10 cellular contexts compared by ENCODE assay signal in the genomic region with DNA sequence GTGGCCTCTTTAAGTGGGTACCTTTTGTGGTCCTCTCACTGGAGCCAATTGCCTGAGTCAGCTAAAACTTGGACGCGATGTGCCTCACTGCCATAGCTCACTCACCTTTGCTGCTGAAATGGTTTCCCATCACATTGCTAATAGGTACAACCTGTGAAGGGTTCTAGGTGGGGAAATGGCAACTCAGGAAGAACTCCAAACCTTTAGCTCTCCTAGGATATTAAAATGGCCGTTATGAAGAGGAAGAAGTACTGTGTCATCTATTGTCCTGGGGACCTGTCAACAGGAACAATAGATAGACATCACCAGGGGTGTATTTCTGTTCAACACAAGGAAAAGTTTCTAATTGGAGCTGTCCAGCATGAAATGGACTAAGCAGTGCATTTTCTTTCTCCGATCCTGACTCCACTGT. TPM values are rescaled to one million over a fixed set of nuclear protein-coding genes. Genes with fewer than 3 reads are reported as not detected.
DNase-seq lines count a peak whose midpoint lies in the region; ATAC-seq, FAIRE-seq and TF ChIP-seq lines count a peak whose summit lies in the region.
"Had no signal": no experiment of that assay in that cellular context is flagged by ENCODE, and none has a peak within 500 bp of the region (broad histone marks: within the 10 kb centered on the region; RNA-seq: fewer than 3 reads in every experiment).

No MANE protein-coding gene starts in this region.

- H3F3A ChIP-seq in neural progenitor cell (ENCODE audit: low read depth), result peaks cover 16% of the 10 kb centered on the region

- no peak for DNase-seq in CD4-positive, alpha-beta T cell
- DNase-seq in endodermal cell (no peak), neural progenitor cell (ENCODE audit: low spot score) (peak; percentile 16), D721Med (ENCODE audit: insufficient read length, low spot score) (no peak), epidermal melanocyte (ENCODE audit: insufficient read length, low spot score) (no peak), NCI-H69 (lab: John Stamatoyannopoulos, UW) (no peak)
- DNase-seq: effector CD4-positive, alpha-beta T cell; NCI-H2107 had no signal

- peaks cover 64% of the 10 kb centered on the region for H3K4me1 Mint-ChIP-seq in CD4-positive, alpha-beta T cell (ENCODE audit: low read depth)
- H3K4me1 Mint-ChIP-seq in endodermal cell, result peaks cover 10% of the 10 kb centered on the region
- H3K4me1 Mint-ChIP-seq in neural progenitor cell, result peaks cover 10% of the 10 kb centered on the region

- H3K4me1 ChIP-seq in OCI-LY3 (ENCODE audit: low read length) (peaks cover 23% of the 10 kb centered on the region), endodermal cell (ENCODE audit: control insufficient read depth, insufficient read depth, low read length) (no peaks in the 10 kb centered on the region), neural progenitor cell (peaks cover 14% of the 10 kb centered on the region)

- no peak for TF ChIP-seq CTCF in CD4-positive, alpha-beta T cell (IDR thresholded peaks at IDR 0.05)
- TF ChIP-seq CTCF in OCI-LY3 (IDR thresholded peaks at IDR 0.05; ENCODE audit: low read depth, low read length) (no peak), endodermal cell (conservative IDR thresholded peaks at IDR 0.05) (no peak), neural progenitor cell (IDR thresholded peaks at IDR 0.05) (no peak), D721Med (IDR thresholded peaks at IDR 0.05; ENCODE audit: insufficient read depth, missing control alignments) (no peak)

- H3K27me3 Mint-ChIP-seq in CD4-positive, alpha-beta T cell, result no peaks in the 10 kb centered on the region
- H3K27me3 Mint-ChIP-seq in endodermal cell (ENCODE audit: insufficient read depth) (no peaks in the 10 kb centered on the region), neural progenitor cell (ENCODE audit: insufficient read depth, low read depth) (peaks cover 3% of the 10 kb centered on the region)

- H3K4me3 Mint-ChIP-seq in CD4-positive, alpha-beta T cell, result peak overlapping the region; percentile 93
- H3K4me3 Mint-ChIP-seq in endodermal cell (peak overlapping the region; percentile 99), neural progenitor cell (peak overlapping the region; percentile 95)

- H3K9ac ChIP-seq in OCI-LY3 (ENCODE audit: low read length) (peak overlapping the region; percentile 98), endodermal cell (ENCODE audit: extremely low read depth, low read length, poor library complexity, severe bottlenecking) (peak overlapping the region; percentile 98), neural progenitor cell (peak overlapping the region; percentile 99)

- no peaks in the 10 kb centered on the region for H3K9me3 Mint-ChIP-seq in CD4-positive, alpha-beta T cell
- H3K9me3 Mint-ChIP-seq in endodermal cell (no peaks in the 10 kb centered on the region), neural progenitor cell (no peaks in the 10 kb centered on the region)

- H2AFZ ChIP-seq in OCI-LY3 (ENCODE audit: low read depth, low read length), result no peak overlapping the region
- no peak overlapping the region for H2AFZ ChIP-seq in neural progenitor cell (replicated peaks)

- H3K4me3 ChIP-seq in OCI-LY3 (ENCODE audit: low read length) (peak overlapping the region; percentile 96), endodermal cell (ENCODE audit: low read length) (peak overlapping the region; percentile 99), neural progenitor cell (peak overlapping the region; percentile 95)

- intact Hi-C loops in CD4-positive, alpha-beta T cell (cut with DNase I, micrococcal nuclease), result loop anchor here (5.0 to 10.0 kb wide), 3 partner anchors 60 to 440 kb away; partner anchors contain the start of genes ARPC1A (in 1 of the 2) and ZSCAN25 (in 1 of the 2)

- peaks cover 70% of the 10 kb centered on the region for H3K36me3 Mint-ChIP-seq in CD4-positive, alpha-beta T cell (ENCODE audit: low read depth)
- H3K36me3 Mint-ChIP-seq in endodermal cell (ENCODE audit: low read depth) (peaks cover 24% of the 10 kb centered on the region), neural progenitor cell (peaks cover 25% of the 10 kb centered on the region)

- H3K36me3 ChIP-seq in OCI-LY3 (replicated peaks; ENCODE audit: low read depth, low read length), result peaks cover 45% of the 10 kb centered on the region
- peaks cover 40% of the 10 kb centered on the region for H3K36me3 ChIP-seq in endodermal cell (ENCODE audit: control insufficient read depth, insufficient read depth, low read length)
- H3K36me3 ChIP-seq in neural progenitor cell, result no peaks in the 10 kb centered on the region

- POLR2A ChIA-PET in CD4-positive, alpha-beta T cell (lab: Charles Lee), result interaction anchor here (0.6 to 3.9 kb wide), 14 partner anchors 14 to 1318 kb away, joined by 3 to 99 read pairs (median 10); partner anchors contain the start of genes ATP5MF, BUD31, MEPCE and PDAP1

- peaks cover 62% of the 10 kb centered on the region for H3K79me2 ChIP-seq in OCI-LY3 (ENCODE audit: low read length)
- peaks cover 59% of the 10 kb centered on the region for H3K79me2 ChIP-seq in neural progenitor cell (ENCODE audit: low read depth)

- no peak for FAIRE-seq in D721Med (lab: Jason Lieb, UNC)

- CTCF ChIA-PET in CD4-positive, alpha-beta T cell (lab: Charles Lee), result no interaction called here

- H3K27ac ChIP-seq in CD4-positive, alpha-beta T cell (ENCODE audit: low read depth, low read length), result peak overlapping the region; percentile 95
- H3K27ac ChIP-seq in OCI-LY3 (ENCODE audit: low read length) (peak overlapping the region; percentile 78; the same call in 1 of the 2 replicates), endodermal cell (ENCODE audit: low read depth, low read length) (no peak overlapping the region), neural progenitor cell (no peak overlapping the region)

- WGBS in endodermal cell (ENCODE audit: insufficient coverage in 1 of 2, insufficient read length in 1 of 2), 2 experiments, result 91 to 93% methylated on average over 3 to 4 of the region's 4 CpGs

- H3K27ac Mint-ChIP-seq in CD4-positive, alpha-beta T cell, result peak overlapping the region; percentile 95
- H3K27ac Mint-ChIP-seq in endodermal cell, result no peak overlapping the region
- peak overlapping the region; percentile 62 for H3K27ac Mint-ChIP-seq in neural progenitor cell

- H4K20me1 ChIP-seq in OCI-LY3 (ENCODE audit: insufficient read depth, low read length), result no peaks in the 10 kb centered on the region
- peaks cover 15% of the 10 kb centered on the region for H4K20me1 ChIP-seq in neural progenitor cell (ENCODE audit: low read depth)

- H3K27me3 ChIP-seq in CD4-positive, alpha-beta T cell (ENCODE audit: control insufficient read depth, insufficient read depth, low read length), result no peaks in the 10 kb centered on the region
- no peaks in the 10 kb centered on the region for H3K27me3 ChIP-seq in OCI-LY3 (ENCODE audit: low read depth, low read length)
- H3K27me3 ChIP-seq in endodermal cell (ENCODE audit: control insufficient read depth, insufficient read depth, low read length, poor library complexity, severe bottlenecking), result no peaks in the 10 kb centered on the region
- no peaks in the 10 kb centered on the region for H3K27me3 ChIP-seq in neural progenitor cell

- no peaks in the 10 kb centered on the region for H3K9me3 ChIP-seq in CD4-positive, alpha-beta T cell (ENCODE audit: control insufficient read depth, low read length)
- H3K9me3 ChIP-seq in OCI-LY3 (ENCODE audit: insufficient read depth, low read length) (no peaks in the 10 kb centered on the region), endodermal cell (ENCODE audit: control insufficient read depth, low read length) (no peaks in the 10 kb centered on the region), neural progenitor cell (ENCODE audit: low read depth) (no peaks in the 10 kb centered on the region)

- no peak for ATAC-seq in CD4-positive, alpha-beta T cell (ENCODE audit: poor library complexity)
- ATAC-seq in GM21619 (IDR thresholded peaks at IDR 0.05; ENCODE audit: unreplicated experiment), result no peak

- H3K4me2 ChIP-seq in OCI-LY3 (ENCODE audit: low read length), result peak overlapping the region; percentile 75
- peak overlapping the region; percentile 82 for H3K4me2 ChIP-seq in neural progenitor cell

RNA-seq across cellular contexts. Expression of gene ZNF655, which starts 1.2 kb away (rescaled TPM):
- 100 to 1,000 TPM; 145 to 146 TPM for total RNA-seq in CD4-positive, alpha-beta T cell
- 10 to 100 TPM; 57.0 to 58.2 TPM for total RNA-seq in endodermal cell
- polyA plus RNA-seq in endodermal cell (2013, experiment 1 of 2), result 42.6 TPM
- polyA plus RNA-seq in endodermal cell (2013, experiment 2 of 2), result 46.1 TPM
- 59.3 and 66.3 TPM in 2 replicates for total RNA-seq in neural progenitor cell (ENCODE audit: low replicate concordance)

RNA-seq across cellular contexts. Expression of gene FAM200A, which starts 5.3 kb away (rescaled TPM):
- total RNA-seq in CD4-positive, alpha-beta T cell, result 1 to 10 TPM; 1.5 to 1.8 TPM
- total RNA-seq in endodermal cell (1 to 10 TPM; 7.7 to 8.3 TPM), neural progenitor cell (ENCODE audit: low replicate concordance) (14.7 and 21.1 TPM in 2 replicates)
- polyA plus RNA-seq in endodermal cell (2013, experiment 1 of 2), result 14.6 TPM
- 14.9 TPM for polyA plus RNA-seq in endodermal cell (2013, experiment 2 of 2)

RNA-seq across cellular contexts. Expression of gene TMEM225B, which starts 40.9 kb away (rescaled TPM):
- 1 to 10 TPM; 1.0 TPM for total RNA-seq in CD4-positive, alpha-beta T cell
- total RNA-seq in endodermal cell, result 1 to 10 TPM in 1 of 2 donors, under 1 TPM in 1; 0.26 to 3.2 TPM
- polyA plus RNA-seq in endodermal cell (2013, experiment 1 of 2), result 1.2 TPM
- 1.2 TPM for polyA plus RNA-seq in endodermal cell (2013, experiment 2 of 2)
- total RNA-seq in neural progenitor cell (ENCODE audit: low replicate concordance), result 0.53 TPM in 1 of 2 replicates, not detected in the other

RNA-seq across cellular contexts. Expression of gene ZKSCAN5, which starts 52.7 kb away (rescaled TPM):
- 1 to 10 TPM; 3.8 to 4.4 TPM for total RNA-seq in CD4-positive, alpha-beta T cell
- total RNA-seq in endodermal cell (10 to 100 TPM; 14.9 to 18.2 TPM), neural progenitor cell (ENCODE audit: low replicate concordance) (19.6 and 23.3 TPM in 2 replicates)
- 15.5 TPM for polyA plus RNA-seq in endodermal cell (2013, experiment 1 of 2)
- polyA plus RNA-seq in endodermal cell (2013, experiment 2 of 2), result 15.6 TPM

RNA-seq across cellular contexts. Expression of gene ZNF394, which starts 57.1 kb away (rescaled TPM):
- total RNA-seq in CD4-positive, alpha-beta T cell, result 100 to 1,000 TPM; 215 to 223 TPM
- 10 to 100 TPM; 21.0 to 22.0 TPM for total RNA-seq in endodermal cell
- 14.2 TPM for polyA plus RNA-seq in endodermal cell (2013, experiment 1 of 2)
- polyA plus RNA-seq in endodermal cell (2013, experiment 2 of 2), result 11.8 TPM
- 16.8 and 22.4 TPM in 2 replicates for total RNA-seq in neural progenitor cell (ENCODE audit: low replicate concordance)

Comparison
In these comparisons a context has a peak if more than half of its experiments do, and no peak if none do; other contexts are left out.
1. H3K27ac ChIP-seq: peak in CD4-positive, alpha-beta T cell (single experiment) and OCI-LY3 (single experiment); none in endodermal cell (single experiment) and neural progenitor cell (single experiment).
2. Peak in every context shown above with its lines, with median percentiles within 50 percentile points of each other: H3K4me3 Mint-ChIP-seq, H3K4me3 ChIP-seq and H3K9ac ChIP-seq.